ENCODE assay signal across 20 cellular contexts in genomic region chr1:35650416-35650815, GRCh38.
"Had no signal": no experiment of that assay in that cellular context is flagged by ENCODE, and none has a peak within 500 bp of the region (broad histone marks: within the 10 kb centered on the region; RNA-seq: fewer than 3 reads in every experiment).

No MANE protein-coding gene starts in this region.

- DNase-seq: activated CD4-positive, alpha-beta T cell treated with anti-CD3 and anti-CD28 coated beads for 36 hours; activated CD4-positive, alpha-beta T cell treated with anti-CD3 and anti-CD28 coated beads, Interleukin-2, amount 50 U/mL, for 48 hours; activated gamma-delta T cell treated with Interleukin-2 at 50 U/mL for 16 hours; cerebellar nuclear complex; cortex of kidney; immature natural killer cell; kidney glomerular epithelial cell; left ventricle myocardium inferior; occipital lobe; posterior cingulate gyrus; stimulated activated CD4-positive, alpha-beta T cell treated with anti-CD3 and anti-CD28 coated beads, Interleukin-2, amount 100 ng/mL, for 24 hours; stimulated activated naive CD8-positive, alpha-beta T cell treated with anti-CD3 and anti-CD28 coated beads, Interleukin-15, Interleukin-2, amounts not matched to agents 100 U/mL and 50 U/mL, for 24 hours; substantia nigra had no signal

- H3K9me3 ChIP-seq: adrenal gland, breast epithelium, esophagus muscularis mucosa, left ventricle myocardium inferior, tibial nerve had no signal

- H3K4me1 ChIP-seq: adrenal gland, breast epithelium, esophagus muscularis mucosa, tibial nerve had no signal

- FAIRE-seq: astrocyte, urothelium cell line had no signal

- ATAC-seq: activated CD4-positive, alpha-beta T cell treated with anti-CD3 and anti-CD28 coated beads for 36 hours; activated naive CD4-positive, alpha-beta T cell treated with anti-CD3 and anti-CD28 coated beads, Interleukin-2, amount 50 U/mL, for 72 hours; stimulated activated naive CD8-positive, alpha-beta T cell treated with anti-CD3 and anti-CD28 coated beads, Interleukin-15, Interleukin-2, amounts not matched to agents 100 U/mL and 50 U/mL, for 24 hours had no signal

- H3K36me3 ChIP-seq: adrenal gland, breast epithelium, esophagus muscularis mucosa, left ventricle myocardium inferior, tibial nerve had no signal

- H3K4me3 ChIP-seq: adrenal gland, breast epithelium, esophagus muscularis mucosa, left ventricle myocardium inferior, tibial nerve had no signal

- H3K27me3 ChIP-seq: adrenal gland, breast epithelium, tibial nerve had no signal

- H3K27ac ChIP-seq: adrenal gland, breast epithelium, esophagus muscularis mucosa, left ventricle myocardium inferior, tibial nerve had no signal
